In the genomic region with DNA sequence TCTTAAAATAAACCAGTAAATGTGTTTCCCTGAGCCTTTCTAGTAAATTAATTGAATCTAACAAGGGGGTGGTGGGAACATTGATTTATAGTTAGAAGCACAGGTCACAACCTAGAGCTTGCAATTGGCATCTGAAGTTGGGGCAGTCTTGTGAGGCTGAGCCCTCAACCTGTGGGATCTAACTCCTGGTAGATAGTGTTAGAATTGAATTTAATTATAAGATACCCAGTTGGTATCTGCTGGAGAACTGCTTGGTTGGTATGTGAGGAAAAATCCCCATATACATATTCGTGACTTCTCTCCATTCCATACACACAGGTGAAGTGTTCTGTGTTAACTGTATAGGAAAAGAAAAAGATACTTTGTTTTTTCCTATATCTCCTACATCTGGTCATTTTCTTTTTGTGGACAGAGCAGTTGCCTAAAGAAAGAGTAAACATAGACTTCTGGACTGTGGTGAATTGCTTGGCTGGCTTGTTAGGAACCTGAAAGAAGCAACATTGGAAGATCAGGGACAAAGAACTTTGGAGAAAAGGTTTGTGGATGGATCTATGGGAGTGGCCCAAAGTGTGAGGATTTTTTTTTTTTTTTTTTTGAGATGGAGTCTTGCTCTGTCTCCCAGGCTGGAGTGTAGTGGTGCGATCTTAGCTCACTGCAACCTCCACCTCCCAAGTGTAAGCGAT, we compare ENCODE assay signal across 1 cellular context.
A peak's percentile ranks its signal among the peaks of the same experiment; 100 is the strongest.
TF ChIP-seq lines count a peak whose summit lies in the region.

No MANE protein-coding gene starts in this region.

TF ChIP-seq in HepG2, 621 proteins besides CTCF, POLR2A, EP300 and RAD21 (continued from another document):
- 0 out of 2 replicates have a peak, but pooled peaks have one; percentile 55 for TF ChIP-seq NR2F2 (IDR thresholded peaks at IDR 0.05; ENCODE audit: borderline replicate concordance, low read depth)
- no peak for TF ChIP-seq PHB2 (IDR thresholded peaks at IDR 0.05; ENCODE audit: partially characterized antibody)
- TF ChIP-seq, protein P1, sequence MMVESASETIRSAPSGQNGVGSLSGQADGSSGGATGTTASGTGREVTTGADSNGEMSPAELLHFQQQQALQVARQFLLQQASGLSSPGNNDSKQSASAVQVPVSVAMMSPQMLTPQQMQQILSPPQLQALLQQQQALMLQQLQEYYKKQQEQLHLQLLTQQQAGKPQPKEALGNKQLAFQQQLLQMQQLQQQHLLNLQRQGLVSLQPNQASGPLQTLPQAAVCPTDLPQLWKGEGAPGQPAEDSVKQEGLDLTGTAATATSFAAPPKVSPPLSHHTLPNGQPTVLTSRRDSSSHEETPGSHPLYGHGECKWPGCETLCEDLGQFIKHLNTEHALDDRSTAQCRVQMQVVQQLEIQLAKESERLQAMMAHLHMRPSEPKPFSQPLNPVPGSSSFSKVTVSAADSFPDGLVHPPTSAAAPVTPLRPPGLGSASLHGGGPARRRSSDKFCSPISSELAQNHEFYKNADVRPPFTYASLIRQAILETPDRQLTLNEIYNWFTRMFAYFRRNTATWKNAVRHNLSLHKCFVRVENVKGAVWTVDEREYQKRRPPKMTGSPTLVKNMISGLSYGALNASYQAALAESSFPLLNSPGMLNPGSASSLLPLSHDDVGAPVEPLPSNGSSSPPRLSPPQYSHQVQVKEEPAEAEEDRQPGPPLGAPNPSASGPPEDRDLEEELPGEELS (CRISPR knock-in tag; IDR thresholded peaks at IDR 0.05) = peak; percentile 62
- no peak for TF ChIP-seq SOX6 (IDR thresholded peaks at IDR 0.05)
- TF ChIP-seq SOX6 (CRISPR knock-in tag; IDR thresholded peaks at IDR 0.05) = peak; percentile 87
- peak; percentile 45; the same call in 1 of the 2 replicates for TF ChIP-seq MAFF (IDR thresholded peaks at IDR 0.05; ENCODE audit: low read depth, low read length)
- TF ChIP-seq SAP130 (CRISPR knock-in tag; IDR thresholded peaks at IDR 0.05; ENCODE audit: low read depth) = peak; percentile 59
- peak; percentile 87; the same call in 1 of the 2 replicates for TF ChIP-seq ZSCAN29 (CRISPR knock-in tag; conservative IDR thresholded peaks at IDR 0.05)
- no peak for TF ChIP-seq NONO (IDR thresholded peaks at IDR 0.05)
- 0 out of 2 replicates have a peak, but pooled peaks have one; percentile 46 for TF ChIP-seq NONO (CRISPR knock-in tag; conservative IDR thresholded peaks at IDR 0.05)
- no peak for TF ChIP-seq SP140L (CRISPR knock-in tag; IDR thresholded peaks at IDR 0.05; ENCODE audit: borderline replicate concordance)
- no peak for TF ChIP-seq ZNF333 (CRISPR knock-in tag; IDR thresholded peaks at IDR 0.05; ENCODE audit: borderline replicate concordance)
- TF ChIP-seq ZFP41 (CRISPR knock-in tag; IDR thresholded peaks at IDR 0.05; ENCODE audit: borderline replicate concordance) = no peak
- 0 out of 2 replicates have a peak, but pooled peaks have one; percentile 11 for TF ChIP-seq ZNF614 (CRISPR knock-in tag; IDR thresholded peaks at IDR 0.05; ENCODE audit: borderline replicate concordance)
- peak; percentile 74; the same call in 1 of the 2 replicates for TF ChIP-seq RCOR2 (CRISPR knock-in tag; IDR thresholded peaks at IDR 0.05)
- no peak for TF ChIP-seq HDAC6 (IDR thresholded peaks at IDR 0.05; ENCODE audit: low read depth, low read length)
- no peak for TF ChIP-seq FOXP1 (IDR thresholded peaks at IDR 0.05)
- peak; percentile 66; the same call in 1 of the 2 replicates for TF ChIP-seq FOXP1 (CRISPR knock-in tag; IDR thresholded peaks at IDR 0.05)
- TF ChIP-seq, protein P2, sequence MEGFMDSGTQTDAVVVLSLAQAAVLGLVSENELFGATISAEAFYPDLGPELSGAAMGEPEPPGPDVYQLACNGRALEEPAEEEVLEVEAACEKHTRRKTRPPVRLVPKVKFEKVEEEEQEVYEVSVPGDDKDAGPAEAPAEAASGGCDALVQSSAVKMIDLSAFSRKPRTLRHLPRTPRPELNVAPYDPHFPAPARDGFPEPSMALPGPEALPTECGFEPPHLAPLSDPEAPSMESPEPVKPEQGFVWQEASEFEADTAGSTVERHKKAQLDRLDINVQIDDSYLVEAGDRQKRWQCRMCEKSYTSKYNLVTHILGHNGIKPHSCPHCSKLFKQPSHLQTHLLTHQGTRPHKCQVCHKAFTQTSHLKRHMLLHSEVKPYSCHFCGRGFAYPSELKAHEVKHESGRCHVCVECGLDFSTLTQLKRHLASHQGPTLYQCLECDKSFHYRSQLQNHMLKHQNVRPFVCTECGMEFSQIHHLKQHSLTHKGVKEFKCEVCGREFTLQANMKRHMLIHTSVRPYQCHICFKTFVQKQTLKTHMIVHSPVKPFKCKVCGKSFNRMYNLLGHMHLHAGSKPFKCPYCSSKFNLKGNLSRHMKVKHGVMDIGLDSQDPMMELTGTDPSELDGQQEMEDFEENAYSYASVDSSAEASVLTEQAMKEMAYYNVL (CRISPR knock-in tag; IDR thresholded peaks at IDR 0.05; ENCODE audit: borderline replicate concordance) = peak; percentile 95
- peak; percentile 36; the same call in 1 of the 2 replicates for TF ChIP-seq FOXO1 (CRISPR knock-in tag; IDR thresholded peaks at IDR 0.05)
- 0 out of 2 replicates have a peak, but pooled peaks have one; percentile 49 for TF ChIP-seq ERF (CRISPR knock-in tag; IDR thresholded peaks at IDR 0.05)
- peak; percentile 73 for TF ChIP-seq MED1 (CRISPR knock-in tag; IDR thresholded peaks at IDR 0.05)
- TF ChIP-seq FOXK1 (CRISPR knock-in tag; IDR thresholded peaks at IDR 0.05; ENCODE audit: borderline replicate concordance, low read depth) = peak; percentile 64; the same call in 1 of the 2 replicates
- peak; percentile 44 for TF ChIP-seq BCL6 (CRISPR knock-in tag; IDR thresholded peaks at IDR 0.05)
- TF ChIP-seq GATA4 (IDR thresholded peaks at IDR 0.05; ENCODE audit: borderline replicate concordance, low read depth) = 0 out of 2 replicates have a peak, but pooled peaks have one; percentile 47
- peak; percentile 17; the same call in 1 of the 2 replicates for TF ChIP-seq KAT8 (CRISPR knock-in tag; IDR thresholded peaks at IDR 0.05)
- peak; percentile 88 for TF ChIP-seq KDM6A (CRISPR knock-in tag; IDR thresholded peaks at IDR 0.05; ENCODE audit: low read depth)
- TF ChIP-seq, protein P3, sequence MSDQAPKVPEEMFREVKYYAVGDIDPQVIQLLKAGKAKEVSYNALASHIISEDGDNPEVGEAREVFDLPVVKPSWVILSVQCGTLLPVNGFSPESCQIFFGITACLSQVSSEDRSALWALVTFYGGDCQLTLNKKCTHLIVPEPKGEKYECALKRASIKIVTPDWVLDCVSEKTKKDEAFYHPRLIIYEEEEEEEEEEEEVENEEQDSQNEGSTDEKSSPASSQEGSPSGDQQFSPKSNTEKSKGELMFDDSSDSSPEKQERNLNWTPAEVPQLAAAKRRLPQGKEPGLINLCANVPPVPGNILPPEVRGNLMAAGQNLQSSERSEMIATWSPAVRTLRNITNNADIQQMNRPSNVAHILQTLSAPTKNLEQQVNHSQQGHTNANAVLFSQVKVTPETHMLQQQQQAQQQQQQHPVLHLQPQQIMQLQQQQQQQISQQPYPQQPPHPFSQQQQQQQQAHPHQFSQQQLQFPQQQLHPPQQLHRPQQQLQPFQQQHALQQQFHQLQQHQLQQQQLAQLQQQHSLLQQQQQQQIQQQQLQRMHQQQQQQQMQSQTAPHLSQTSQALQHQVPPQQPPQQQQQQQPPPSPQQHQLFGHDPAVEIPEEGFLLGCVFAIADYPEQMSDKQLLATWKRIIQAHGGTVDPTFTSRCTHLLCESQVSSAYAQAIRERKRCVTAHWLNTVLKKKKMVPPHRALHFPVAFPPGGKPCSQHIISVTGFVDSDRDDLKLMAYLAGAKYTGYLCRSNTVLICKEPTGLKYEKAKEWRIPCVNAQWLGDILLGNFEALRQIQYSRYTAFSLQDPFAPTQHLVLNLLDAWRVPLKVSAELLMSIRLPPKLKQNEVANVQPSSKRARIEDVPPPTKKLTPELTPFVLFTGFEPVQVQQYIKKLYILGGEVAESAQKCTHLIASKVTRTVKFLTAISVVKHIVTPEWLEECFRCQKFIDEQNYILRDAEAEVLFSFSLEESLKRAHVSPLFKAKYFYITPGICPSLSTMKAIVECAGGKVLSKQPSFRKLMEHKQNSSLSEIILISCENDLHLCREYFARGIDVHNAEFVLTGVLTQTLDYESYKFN (CRISPR knock-in tag; conservative IDR thresholded peaks at IDR 0.05) = peak; percentile 93
- TF ChIP-seq GFI1 (CRISPR knock-in tag; IDR thresholded peaks at IDR 0.05; ENCODE audit: borderline replicate concordance) = peak; percentile 67
- peak; percentile 58 for TF ChIP-seq CEBPG (CRISPR knock-in tag; IDR thresholded peaks at IDR 0.05)
- TF ChIP-seq ZMYM2 (CRISPR knock-in tag; IDR thresholded peaks at IDR 0.05) = peak; percentile 54; the same call in 1 of the 2 replicates
- peak; percentile 23; the same call in 1 of the 2 replicates for TF ChIP-seq ZMYM4 (CRISPR knock-in tag; IDR thresholded peaks at IDR 0.05)
- TF ChIP-seq GATAD2A (CRISPR knock-in tag; IDR thresholded peaks at IDR 0.05) = peak; percentile 93
- TF ChIP-seq, protein P4, sequence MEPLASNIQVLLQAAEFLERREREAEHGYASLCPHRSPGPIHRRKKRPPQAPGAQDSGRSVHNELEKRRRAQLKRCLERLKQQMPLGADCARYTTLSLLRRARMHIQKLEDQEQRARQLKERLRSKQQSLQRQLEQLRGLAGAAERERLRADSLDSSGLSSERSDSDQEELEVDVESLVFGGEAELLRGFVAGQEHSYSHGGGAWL (CRISPR knock-in tag; IDR thresholded peaks at IDR 0.05) = no peak
- TF ChIP-seq ZNF549 (CRISPR knock-in tag; IDR thresholded peaks at IDR 0.05) = 0 out of 2 replicates have a peak, but pooled peaks have one; percentile 19
- peak; percentile 29; the same call in 1 of the 2 replicates for TF ChIP-seq ZMYM3 (CRISPR knock-in tag; IDR thresholded peaks at IDR 0.05)
- peak; percentile 75; the same call in 1 of the 2 replicates for TF ChIP-seq CREM (IDR thresholded peaks at IDR 0.05)
- no peak for TF ChIP-seq CREM (CRISPR knock-in tag; IDR thresholded peaks at IDR 0.05)
- TF ChIP-seq ZNF263 (CRISPR knock-in tag; IDR thresholded peaks at IDR 0.05) = 0 out of 2 replicates have a peak, but pooled peaks have one; percentile 21
- TF ChIP-seq ZFP82 (CRISPR knock-in tag; IDR thresholded peaks at IDR 0.05; ENCODE audit: borderline replicate concordance) = 0 out of 2 replicates have a peak, but pooled peaks have one; percentile 28
- TF ChIP-seq ZNF761 (CRISPR knock-in tag; conservative IDR thresholded peaks at IDR 0.05) = 0 out of 2 replicates have a peak, but pooled peaks have one; percentile 71
TF ChIP-seq in HepG2: peak in this region for 106.
